8 cellular contexts compared by ENCODE assay signal in the genomic region with DNA sequence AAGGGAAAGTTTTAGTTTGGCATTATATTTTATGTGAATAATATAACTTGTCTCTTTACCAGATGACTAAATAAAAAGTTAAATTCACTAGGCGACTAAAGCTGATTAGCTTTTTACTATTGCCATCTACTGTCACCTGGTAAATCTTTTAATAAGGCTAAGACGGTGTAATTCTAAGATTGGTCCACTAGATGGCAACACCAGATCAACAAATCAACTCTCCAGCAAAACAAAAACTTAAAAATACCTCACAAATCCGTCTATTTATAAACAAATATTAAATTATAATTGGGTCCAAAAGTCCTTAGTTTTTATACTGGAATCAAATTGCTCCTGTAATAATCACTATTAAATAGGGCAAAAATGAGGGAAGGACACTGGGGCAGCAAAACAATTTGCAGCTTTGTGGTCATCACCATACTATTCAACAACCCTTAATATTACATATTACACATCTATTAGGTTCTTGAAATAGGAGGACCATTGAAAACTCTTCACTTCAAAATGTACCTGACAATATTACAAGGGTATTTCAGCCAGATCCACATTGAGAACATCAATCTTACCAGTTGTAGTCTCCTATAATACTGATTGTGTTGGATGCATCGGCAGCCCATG. TPM values are rescaled to one million over a fixed set of nuclear protein-coding genes. Genes with fewer than 3 reads are reported as not detected.
A peak's percentile ranks its signal among the peaks of the same experiment; 100 is the strongest.
DNase-seq lines count a peak whose midpoint lies in the region; ATAC-seq and TF ChIP-seq lines count a peak whose summit lies in the region.

No MANE protein-coding gene starts in this region.

- DNase-seq in cardiac muscle cell (ENCODE audit: low read depth in 1 of 2, low spot score in 1 of 2) (peak; percentile 52 to 73), left cardiac atrium (no peak), NCI-H2227 treated with DMSO at 0.1 percent for 48 hours (lab: John Stamatoyannopoulos, UW) (peak; percentile 32), breast epithelium (ENCODE audit: low spot score in 2 of 2) (no peak)
- no peak for DNase-seq in stimulated activated CD8-positive, alpha-beta memory T cell treated with anti-CD3 and anti-CD28 coated beads, Interleukin-4, amount 100 ng/mL, for 48 hours
- DNase-seq in stimulated activated CD4-positive, alpha-beta T cell treated with anti-CD3 and anti-CD28 coated beads, Interleukin-4, amount 100 ng/mL, for 1 hour, result no peak

- peak; percentile 60 for TF ChIP-seq CTCF in cardiac muscle cell (IDR thresholded peaks at IDR 0.05; ENCODE audit: low read depth, low read length)
- TF ChIP-seq CTCF in breast epithelium (IDR thresholded peaks at IDR 0.05), result peak; percentile 40 to 72 (median 62)
- TF ChIP-seq CTCF in liver (IDR thresholded peaks at IDR 0.05; ENCODE audit: low read depth, low read length, missing input control), result peak; percentile 69

- TF ChIP-seq RAD21 in liver (IDR thresholded peaks at IDR 0.05), result peak; percentile 77 to 78

- H3K27me3 ChIP-seq in cardiac muscle cell (no peaks in the 10 kb centered on the region), breast epithelium (no peaks in the 10 kb centered on the region), liver (ENCODE audit: control insufficient read depth in 4 of 4, insufficient read depth in 4 of 4, low read length in 3 of 4) (no peaks in the 10 kb centered on the region)

- intact Hi-C loops in left cardiac atrium (cut with DNase I), result loop anchor here in 1 of 2 donors (5.0 to 10.0 kb wide), 2 partner anchors 222 to 440 kb away; a partner anchor contains a TSS
- intact Hi-C loops in breast epithelium (cut with DNase I; ENCODE audit: low total_unique reads), result no loop called here

- H3K4me1 ChIP-seq in cardiac muscle cell (ENCODE audit: low read depth) (no peaks in the 10 kb centered on the region), breast epithelium (no peaks in the 10 kb centered on the region), liver (ENCODE audit: control insufficient read depth in 4 of 4, insufficient read depth in 4 of 4, low read length in 3 of 4) (no peaks in the 10 kb centered on the region)

- H3K4me3 ChIP-seq in cardiac muscle cell, result no peak overlapping the region
- no peak overlapping the region for H3K4me3 ChIP-seq in breast epithelium
- no peak overlapping the region for H3K4me3 ChIP-seq in liver (ENCODE audit: low read depth in 1 of 3, low read length in 3 of 3)

- H3K9me3 ChIP-seq in cardiac muscle cell (ENCODE audit: low read depth), result no peaks in the 10 kb centered on the region
- H3K9me3 ChIP-seq in breast epithelium, result no peaks in the 10 kb centered on the region
- no peaks in the 10 kb centered on the region for H3K9me3 ChIP-seq in liver (ENCODE audit: control insufficient read depth in 4 of 4, low read length in 3 of 4)

- no peak for TF ChIP-seq POLR2A in breast epithelium (IDR thresholded peaks at IDR 0.05)

- H3K27ac ChIP-seq in cardiac muscle cell (no peak overlapping the region), breast epithelium (no peak overlapping the region), liver (ENCODE audit: low read depth in 1 of 2, low read length in 2 of 2) (no peak overlapping the region)

- ATAC-seq in left cardiac atrium (no peak), GM21381 (IDR thresholded peaks at IDR 0.05; ENCODE audit: unreplicated experiment) (no peak)

- H3K36me3 ChIP-seq in cardiac muscle cell (no peaks in the 10 kb centered on the region), breast epithelium (peaks cover 4% of the 10 kb centered on the region), liver (ENCODE audit: control insufficient read depth in 4 of 4, insufficient read depth in 3 of 4, low read depth in 1 of 4, low read length in 3 of 4) (peaks cover 2 to 25% (median 9%) of the 10 kb centered on the region in 4 donors)

- H3K9ac ChIP-seq in liver (ENCODE audit: low read depth in 1 of 2, low read length in 2 of 2), result no peak overlapping the region

- 28% methylated on average over 4 of the region's 4 CpGs for WGBS in liver

TF ChIP-seq in liver, 16 proteins besides CTCF, POLR2A, EP300 and RAD21:
- no peak for TF ChIP-seq GABPA (IDR thresholded peaks at IDR 0.05 in 1 of 2, conservative IDR thresholded peaks at IDR 0.05 in 1 of 2)
- no peak for TF ChIP-seq YY1 (IDR thresholded peaks at IDR 0.05)
- TF ChIP-seq RXRA (IDR thresholded peaks at IDR 0.05), result no peak
- no peak for TF ChIP-seq HNF4A (conservative IDR thresholded peaks at IDR 0.05)
- TF ChIP-seq, protein P1, sequence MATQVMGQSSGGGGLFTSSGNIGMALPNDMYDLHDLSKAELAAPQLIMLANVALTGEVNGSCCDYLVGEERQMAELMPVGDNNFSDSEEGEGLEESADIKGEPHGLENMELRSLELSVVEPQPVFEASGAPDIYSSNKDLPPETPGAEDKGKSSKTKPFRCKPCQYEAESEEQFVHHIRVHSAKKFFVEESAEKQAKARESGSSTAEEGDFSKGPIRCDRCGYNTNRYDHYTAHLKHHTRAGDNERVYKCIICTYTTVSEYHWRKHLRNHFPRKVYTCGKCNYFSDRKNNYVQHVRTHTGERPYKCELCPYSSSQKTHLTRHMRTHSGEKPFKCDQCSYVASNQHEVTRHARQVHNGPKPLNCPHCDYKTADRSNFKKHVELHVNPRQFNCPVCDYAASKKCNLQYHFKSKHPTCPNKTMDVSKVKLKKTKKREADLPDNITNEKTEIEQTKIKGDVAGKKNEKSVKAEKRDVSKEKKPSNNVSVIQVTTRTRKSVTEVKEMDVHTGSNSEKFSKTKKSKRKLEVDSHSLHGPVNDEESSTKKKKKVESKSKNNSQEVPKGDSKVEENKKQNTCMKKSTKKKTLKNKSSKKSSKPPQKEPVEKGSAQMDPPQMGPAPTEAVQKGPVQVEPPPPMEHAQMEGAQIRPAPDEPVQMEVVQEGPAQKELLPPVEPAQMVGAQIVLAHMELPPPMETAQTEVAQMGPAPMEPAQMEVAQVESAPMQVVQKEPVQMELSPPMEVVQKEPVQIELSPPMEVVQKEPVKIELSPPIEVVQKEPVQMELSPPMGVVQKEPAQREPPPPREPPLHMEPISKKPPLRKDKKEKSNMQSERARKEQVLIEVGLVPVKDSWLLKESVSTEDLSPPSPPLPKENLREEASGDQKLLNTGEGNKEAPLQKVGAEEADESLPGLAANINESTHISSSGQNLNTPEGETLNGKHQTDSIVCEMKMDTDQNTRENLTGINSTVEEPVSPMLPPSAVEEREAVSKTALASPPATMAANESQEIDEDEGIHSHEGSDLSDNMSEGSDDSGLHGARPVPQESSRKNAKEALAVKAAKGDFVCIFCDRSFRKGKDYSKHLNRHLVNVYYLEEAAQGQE (IDR thresholded peaks at IDR 0.05), result no peak
- no peak for TF ChIP-seq EGR1 (IDR thresholded peaks at IDR 0.05; ENCODE audit: low read depth in 2 of 2)
- no peak for TF ChIP-seq SP1 (IDR thresholded peaks at IDR 0.05)
- TF ChIP-seq, protein P2, sequence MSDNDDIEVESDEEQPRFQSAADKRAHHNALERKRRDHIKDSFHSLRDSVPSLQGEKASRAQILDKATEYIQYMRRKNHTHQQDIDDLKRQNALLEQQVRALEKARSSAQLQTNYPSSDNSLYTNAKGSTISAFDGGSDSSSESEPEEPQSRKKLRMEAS (IDR thresholded peaks at IDR 0.05), result no peak
- TF ChIP-seq, protein P3, sequence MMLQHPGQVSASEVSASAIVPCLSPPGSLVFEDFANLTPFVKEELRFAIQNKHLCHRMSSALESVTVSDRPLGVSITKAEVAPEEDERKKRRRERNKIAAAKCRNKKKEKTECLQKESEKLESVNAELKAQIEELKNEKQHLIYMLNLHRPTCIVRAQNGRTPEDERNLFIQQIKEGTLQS (IDR thresholded peaks at IDR 0.05), result no peak
- TF ChIP-seq NR2F2 (IDR thresholded peaks at IDR 0.05), result no peak
- TF ChIP-seq HNF4G (IDR thresholded peaks at IDR 0.05), result no peak
- TF ChIP-seq FOXA2 (IDR thresholded peaks at IDR 0.05), result no peak
- TF ChIP-seq FOXA1 (IDR thresholded peaks at IDR 0.05), result no peak
- no peak for TF ChIP-seq TAF1 (conservative IDR thresholded peaks at IDR 0.05)
- TF ChIP-seq, protein P4, sequence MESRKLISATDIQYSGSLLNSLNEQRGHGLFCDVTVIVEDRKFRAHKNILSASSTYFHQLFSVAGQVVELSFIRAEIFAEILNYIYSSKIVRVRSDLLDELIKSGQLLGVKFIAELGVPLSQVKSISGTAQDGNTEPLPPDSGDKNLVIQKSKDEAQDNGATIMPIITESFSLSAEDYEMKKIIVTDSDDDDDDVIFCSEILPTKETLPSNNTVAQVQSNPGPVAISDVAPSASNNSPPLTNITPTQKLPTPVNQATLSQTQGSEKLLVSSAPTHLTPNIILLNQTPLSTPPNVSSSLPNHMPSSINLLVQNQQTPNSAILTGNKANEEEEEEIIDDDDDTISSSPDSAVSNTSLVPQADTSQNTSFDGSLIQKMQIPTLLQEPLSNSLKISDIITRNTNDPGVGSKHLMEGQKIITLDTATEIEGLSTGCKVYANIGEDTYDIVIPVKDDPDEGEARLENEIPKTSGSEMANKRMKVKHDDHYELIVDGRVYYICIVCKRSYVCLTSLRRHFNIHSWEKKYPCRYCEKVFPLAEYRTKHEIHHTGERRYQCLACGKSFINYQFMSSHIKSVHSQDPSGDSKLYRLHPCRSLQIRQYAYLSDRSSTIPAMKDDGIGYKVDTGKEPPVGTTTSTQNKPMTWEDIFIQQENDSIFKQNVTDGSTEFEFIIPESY (IDR thresholded peaks at IDR 0.05), result no peak
- no peak for TF ChIP-seq JUND (IDR thresholded peaks at IDR 0.05)

RNA-seq across cellular contexts. Expression of a gene that starts 47.9 kb away (rescaled TPM):
- total RNA-seq in cardiac muscle cell (41.9 and 69.5 TPM in 2 replicates), left cardiac atrium (10 to 100 TPM; 17.1 to 18.9 TPM), breast epithelium (10 to 100 TPM; 30.8 to 39.8 (median 37.3) TPM), liver (10 to 100 TPM; 13.0 to 20.8 TPM)
- polyA plus RNA-seq in cardiac muscle cell (31.3 and 34.6 TPM in 2 replicates), liver (10 to 100 TPM in 1 of 2 donors, 1 to 10 TPM in 1; 2.8 to 11.3 TPM)

RNA-seq across cellular contexts. Expression of a gene that starts 59.8 kb away (rescaled TPM):
- total RNA-seq in cardiac muscle cell (not detected in 2 replicates), left cardiac atrium (1 to 10 TPM; 1.0 to 1.1 TPM), breast epithelium (1 to 10 TPM; 1.0 to 2.3 (median 1.1) TPM), liver (1 to 10 TPM; 2.3 to 4.5 TPM)
- polyA plus RNA-seq in cardiac muscle cell (not detected in 2 replicates), liver (1 to 10 TPM in 1 of 2 donors, under 1 TPM in 1; 0.72 to 1.0 TPM)

Comparison
In these comparisons a context has a peak if more than half of its experiments do, and no peak if none do; other contexts are left out.
1. DNase-seq: peak in cardiac muscle cell (2 of 2) and NCI-H2227 treated with DMSO at 0.1 percent for 48 hours (single experiment); none in left cardiac atrium (single experiment), breast epithelium (0 of 2), stimulated activated CD8-positive, alpha-beta memory T cell treated with anti-CD3 and anti-CD28 coated beads, Interleukin-4, amount 100 ng/mL, for 48 hours (single experiment) and stimulated activated CD4-positive, alpha-beta T cell treated with anti-CD3 and anti-CD28 coated beads, Interleukin-4, amount 100 ng/mL, for 1 hour (single experiment).
2. Peak in every context shown above with its lines, with median percentiles within 50 percentile points of each other: CTCF ChIP-seq.